Comparison of ENCODE assay signal across 34 cellular contexts in the genomic region with DNA sequence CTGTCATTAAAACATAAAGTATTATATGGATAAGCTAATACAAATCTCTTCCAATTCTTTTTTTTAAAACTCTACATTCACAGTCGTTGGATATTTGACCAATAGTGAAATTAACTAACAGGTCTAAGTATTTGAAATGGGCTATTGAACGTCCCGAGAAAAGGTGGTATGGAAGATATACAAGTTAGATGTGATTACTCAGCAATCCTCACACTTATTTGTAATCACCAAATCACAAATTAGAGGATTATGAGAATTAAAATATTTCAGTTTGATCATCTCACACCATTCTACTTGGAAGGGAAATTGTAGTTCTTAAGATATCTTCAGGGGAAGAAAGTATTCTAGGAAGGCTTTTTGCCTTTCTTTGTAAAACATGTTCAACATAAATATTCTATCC.
DNase-seq lines count a peak whose midpoint lies in the region; ATAC-seq, FAIRE-seq and TF ChIP-seq lines count a peak whose summit lies in the region.
"Had no signal": no experiment of that assay in that cellular context is flagged by ENCODE, and none has a peak within 500 bp of the region (broad histone marks: within the 10 kb centered on the region; RNA-seq: fewer than 3 reads in every experiment).

No MANE protein-coding gene starts in this region.

- H3K9me3 ChIP-seq in HepG2 (ENCODE audit: low read length): no peaks in the 10 kb centered on the region
- H3K9me3 ChIP-seq in right lobe of liver: no peaks in the 10 kb centered on the region
- no peaks in the 10 kb centered on the region for H3K9me3 ChIP-seq in A549
- no peaks in the 10 kb centered on the region for H3K9me3 ChIP-seq in IMR-90 (ENCODE audit: control insufficient read depth, insufficient read depth, low read length)
- H3K9me3 ChIP-seq in K562 (replicated peaks; ENCODE audit: control insufficient read depth, insufficient read depth, low read depth, low read length): no peaks in the 10 kb centered on the region
- H3K9me3 ChIP-seq: BE2C; BLaER1; BLaER1 treated with 17β-estradiol and CSF1 and Interleukin-3, amounts not matched to agents 10 nM and 100 nM; Caco-2 had no signal

- intact Hi-C loops in HepG2 (cut with micrococcal nuclease; ENCODE audit: unreplicated experiment) (no loop called here), right lobe of liver (cut with DNase I) (no loop called here), IMR-90 (cut with micrococcal nuclease) (loop anchor here (10.0 kb wide), 1 partner anchor 339 kb away; no protein-coding TSS in a partner anchor), K562 (cut with micrococcal nuclease) (no loop called here)

- H4K20me1 ChIP-seq in HepG2 (ENCODE audit: insufficient read depth, low read length) (no peaks in the 10 kb centered on the region), IMR-90 (ENCODE audit: insufficient read depth, low read length) (no peaks in the 10 kb centered on the region), K562 (replicated peaks; ENCODE audit: control insufficient read depth, insufficient read depth, low read length) (no peaks in the 10 kb centered on the region)
- H4K20me1 ChIP-seq: BLaER1; BLaER1 treated with 17β-estradiol and CSF1 and Interleukin-3, amounts not matched to agents 10 nM and 100 nM had no signal

- no peaks in the 10 kb centered on the region for H3K4me1 ChIP-seq in HepG2 (ENCODE audit: insufficient read depth, low read length)
- no peaks in the 10 kb centered on the region for H3K4me1 ChIP-seq in right lobe of liver
- no peaks in the 10 kb centered on the region for H3K4me1 ChIP-seq in A549
- no peaks in the 10 kb centered on the region for H3K4me1 ChIP-seq in IMR-90 (ENCODE audit: control insufficient read depth, insufficient read depth, low read length)
- no peaks in the 10 kb centered on the region for H3K4me1 ChIP-seq in K562 (replicated peaks in 1 of 2; ENCODE audit: control insufficient read depth in 2 of 2, insufficient read depth in 2 of 2, low read length in 2 of 2)
- H3K4me1 ChIP-seq: Caco-2 had no signal

- H2AK5ac ChIP-seq in IMR-90 (ENCODE audit: low read depth, low read length): no peak overlapping the region

- H2BK20ac ChIP-seq in IMR-90 (ENCODE audit: low read depth, low read length): no peak overlapping the region

- H3K27ac ChIP-seq in HepG2 (ENCODE audit: extremely low read length, insufficient read depth, low read length): no peak overlapping the region
- no peak overlapping the region for H3K27ac ChIP-seq in right lobe of liver
- H3K27ac ChIP-seq in A549: no peak overlapping the region
- H3K27ac ChIP-seq in IMR-90 (ENCODE audit: insufficient read depth, low read length): no peak overlapping the region
- H3K27ac ChIP-seq in K562 (ENCODE audit: extremely low read depth, low read depth, low read length): no peak overlapping the region
- H3K27ac ChIP-seq: 22Rv1; BLaER1; BLaER1 treated with 17β-estradiol and CSF1 and Interleukin-3, amounts not matched to agents 10 nM and 100 nM; C4-2B had no signal

- H3K79me1 ChIP-seq in IMR-90 (ENCODE audit: low read depth in 1 of 2, low read length in 2 of 2): no peaks in the 10 kb centered on the region

- no peaks in the 10 kb centered on the region for H3K9me1 ChIP-seq in IMR-90 (ENCODE audit: insufficient read depth, low read length)
- no peaks in the 10 kb centered on the region for H3K9me1 ChIP-seq in K562 (ENCODE audit: control insufficient read depth, insufficient read depth, low read length)

- no peak for DNase-seq in HepG2 (ENCODE audit: low spot score)
- DNase-seq in right lobe of liver: no peak
- DNase-seq in A549 (ENCODE audit: low read depth in 1 of 2, low spot score in 1 of 2): no peak
- DNase-seq in IMR-90: no peak
- DNase-seq in K562 (ENCODE audit: extremely low read depth in 1 of 4, low spot score in 3 of 4): no peak
- no peak for DNase-seq in effector CD4-positive, alpha-beta T cell
- DNase-seq: 8988T; ACHN; AML-193; BE2C; C1 segment of cervical spinal cord; Caco-2; Calu3; CD4-positive, alpha-beta memory T cell; CD4-positive, alpha-beta T cell; CD4-positive, CD25-positive, alpha-beta regulatory T cell; CD8-positive, alpha-beta memory T cell; CD8-positive, alpha-beta T cell; COR-L47; DMS 273 treated with DMSO at 0.1 percent for 48 hours; DMS153; DMS53; DMS79; DMS79 treated with DMSO at 0.1 percent for 48 hours; DND-41; EL had no signal

- CTCF ChIA-PET in HepG2 (lab: Yijun Ruan, JAX; ENCODE audit: low intra/inter-chr PET ratio, low total read pairs) (no interaction called here), A549 (lab: Yijun Ruan, JAX) (interaction anchor here (0.8 to 1.3 kb wide), 2 partner anchors 9 to 131 kb away, joined by 3 read pairs; no protein-coding TSS in a partner anchor), IMR-90 (lab: Yijun Ruan, JAX) (no interaction called here), K562 (lab: Yijun Ruan, JAX; ENCODE audit: low intra/inter-chr PET ratio) (no interaction called here)

- TF ChIP-seq RAD21 in HepG2 (CRISPR knock-in tag; IDR thresholded peaks at IDR 0.05): no peak
- TF ChIP-seq RAD21 in A549 (conservative IDR thresholded peaks at IDR 0.05 in 1 of 2, IDR thresholded peaks at IDR 0.05 in 1 of 2): no peak
- TF ChIP-seq RAD21 in IMR-90 (IDR thresholded peaks at IDR 0.05; ENCODE audit: low read length): no peak
- TF ChIP-seq RAD21 in K562 (CRISPR knock-in tag; conservative IDR thresholded peaks at IDR 0.05 in 1 of 2, IDR thresholded peaks at IDR 0.05 in 1 of 2): no peak

- in situ Hi-C loops in HepG2 (cut with HindIII; ENCODE audit: extremely low pct_ligation_motif_present, low pct_unique_long_range_greater_than_20kb): loop anchor here (25.0 kb wide), 1 partner anchor 596 kb away; no protein-coding TSS in a partner anchor
- in situ Hi-C loops in IMR-90 (cut with MboI; ENCODE audit: low sequenced_read_pairs): loop anchor here (25.0 kb wide), 1 partner anchor 846 kb away; no protein-coding TSS in a partner anchor
- in situ Hi-C loops in K562 (cut with MboI): loop anchor here (25.0 kb wide), 1 partner anchor 471 kb away; no protein-coding TSS in a partner anchor

- H3K9ac ChIP-seq in HepG2 (ENCODE audit: insufficient read depth, low read depth, low read length) (no peak overlapping the region), IMR-90 (ENCODE audit: low read depth, low read length) (no peak overlapping the region), K562 (ENCODE audit: insufficient read depth in 1 of 2, low read depth in 2 of 2, low read length in 2 of 2) (no peak overlapping the region)
- H3K9ac ChIP-seq: BLaER1; BLaER1 treated with 17β-estradiol and CSF1 and Interleukin-3, amounts not matched to agents 10 nM and 100 nM had no signal

- H3K27me3 ChIP-seq in HepG2 (ENCODE audit: control insufficient read depth in 1 of 2, insufficient read depth in 2 of 2, low read length in 2 of 2): no peaks in the 10 kb centered on the region
- H3K27me3 ChIP-seq in right lobe of liver: no peaks in the 10 kb centered on the region
- H3K27me3 ChIP-seq in IMR-90 (ENCODE audit: control insufficient read depth, insufficient read depth, low read length): peaks cover 15% of the 10 kb centered on the region
- H3K27me3 ChIP-seq in K562 (ENCODE audit: control insufficient read depth in 2 of 2, insufficient read depth in 2 of 2, low read length in 2 of 2): no peaks in the 10 kb centered on the region
- H3K27me3 ChIP-seq: BE2C, BLaER1 had no signal

- H2BK15ac ChIP-seq in IMR-90 (ENCODE audit: low read depth, low read length): no peak overlapping the region

- no peak overlapping the region for H3K4ac ChIP-seq in IMR-90 (ENCODE audit: low read depth, low read length)

- H4K91ac ChIP-seq in IMR-90 (ENCODE audit: insufficient read depth, low read depth, low read length): no peak overlapping the region

- no peak overlapping the region for H2BK120ac ChIP-seq in IMR-90 (ENCODE audit: low read depth, low read length)

- no peak overlapping the region for H3K18ac ChIP-seq in IMR-90 (ENCODE audit: low read depth, low read length)

- H4K5ac ChIP-seq in IMR-90 (ENCODE audit: low read depth, low read length): no peak overlapping the region

- no peak overlapping the region for H3K56ac ChIP-seq in IMR-90 (ENCODE audit: extremely low read depth, insufficient read depth, low read length)

- H3K36me3 ChIP-seq in HepG2 (replicated peaks in 1 of 2; ENCODE audit: control insufficient read depth in 1 of 2, insufficient read depth in 2 of 2, low read length in 2 of 2): no peaks in the 10 kb centered on the region
- H3K36me3 ChIP-seq in right lobe of liver: no peaks in the 10 kb centered on the region
- H3K36me3 ChIP-seq in IMR-90 (ENCODE audit: control insufficient read depth, insufficient read depth, low read length): no peaks in the 10 kb centered on the region
- H3K36me3 ChIP-seq in K562 (ENCODE audit: control insufficient read depth, insufficient read depth, low read length): no peaks in the 10 kb centered on the region
- H3K36me3 ChIP-seq: BLaER1; BLaER1 treated with 17β-estradiol and CSF1 and Interleukin-3, amounts not matched to agents 10 nM and 100 nM had no signal

- TF ChIP-seq CTCF in HepG2 (CRISPR knock-in tag; IDR thresholded peaks at IDR 0.05) (no peak), right lobe of liver (IDR thresholded peaks at IDR 0.05) (no peak), A549 (IDR thresholded peaks at IDR 0.05) (no peak), IMR-90 (conservative IDR thresholded peaks at IDR 0.05; ENCODE audit: low read depth, low read length) (no peak), K562 (IDR thresholded peaks at IDR 0.05 in 2 of 3, conservative IDR thresholded peaks at IDR 0.05 in 1 of 3; ENCODE audit: insufficient read depth in 2 of 3, low read depth in 1 of 3, low read length in 3 of 3) (no peak)

- no peak for TF ChIP-seq EP300 in HepG2 (IDR thresholded peaks at IDR 0.05; ENCODE audit: low read depth in 2 of 2, low read length in 2 of 2)
- no peak for TF ChIP-seq EP300 in HepG2 (CRISPR knock-in tag; IDR thresholded peaks at IDR 0.05; ENCODE audit: borderline replicate concordance)
- no peak for TF ChIP-seq EP300 in A549 (IDR thresholded peaks at IDR 0.05)
- no peak for TF ChIP-seq EP300 in K562 (IDR thresholded peaks at IDR 0.05; ENCODE audit: low read length)

- H3K79me2 ChIP-seq in HepG2 (ENCODE audit: insufficient read depth, low read length): no peaks in the 10 kb centered on the region
- H3K79me2 ChIP-seq in K562 (ENCODE audit: control insufficient read depth, insufficient read depth, low read length): no peaks in the 10 kb centered on the region

- ATAC-seq in HepG2: no peak
- ATAC-seq in right lobe of liver: no peak
- ATAC-seq in A549: no peak
- ATAC-seq in IMR-90 (ENCODE audit: low read depth): no peak
- ATAC-seq in K562: no peak
- no peak for ATAC-seq in HG02759 (IDR thresholded peaks at IDR 0.05; ENCODE audit: unreplicated experiment)
- no peak for ATAC-seq in HG02798 (IDR thresholded peaks at IDR 0.05; ENCODE audit: poor library complexity, unreplicated experiment)
- ATAC-seq: CD8-positive, alpha-beta T cell had no signal

- H4K8ac ChIP-seq in IMR-90 (ENCODE audit: low read depth in 2 of 2, low read length in 2 of 2): no peak overlapping the region

- H3K4me3 ChIP-seq in HepG2 (replicated peaks in 1 of 3; ENCODE audit: insufficient read depth in 1 of 3, low read depth in 2 of 3, low read length in 3 of 3): no peak overlapping the region
- H3K4me3 ChIP-seq in right lobe of liver: no peak overlapping the region
- H3K4me3 ChIP-seq in A549: no peak overlapping the region
- no peak overlapping the region for H3K4me3 ChIP-seq in IMR-90 (ENCODE audit: insufficient read depth, low read depth, low read length)
- no peak overlapping the region for H3K4me3 ChIP-seq in K562
- H3K4me3 ChIP-seq: BLaER1; BLaER1 treated with 17β-estradiol and CSF1 and Interleukin-3, amounts not matched to agents 10 nM and 100 nM had no signal

- no peak overlapping the region for H3K23ac ChIP-seq in IMR-90 (ENCODE audit: low read depth, low read length)

- no peak overlapping the region for H2BK5ac ChIP-seq in IMR-90 (ENCODE audit: low read depth, low read length, poor library complexity, severe bottlenecking)

- dilution Hi-C loops in IMR-90 (cut with HindIII; ENCODE audit: low sequenced_read_pairs, unreplicated experiment): no loop called here

- H2AK9ac ChIP-seq in IMR-90 (replicated peaks; ENCODE audit: low read depth, low read length, poor library complexity): no peak overlapping the region

- POLR2A ChIA-PET in HepG2 (lab: Yijun Ruan, JAX): no interaction called here
- POLR2A ChIA-PET in A549 (lab: Yijun Ruan, JAX): no interaction called here
- POLR2A ChIA-PET in IMR-90 (lab: Charles Lee; ENCODE audit: unreplicated experiment): no interaction called here
- POLR2A ChIA-PET in K562 (lab: Yijun Ruan, JAX): no interaction called here

- H3K4me2 ChIP-seq in HepG2 (ENCODE audit: low read depth, low read length) (no peak overlapping the region), A549 (no peak overlapping the region), IMR-90 (ENCODE audit: low read depth, low read length) (no peak overlapping the region), K562 (ENCODE audit: insufficient read depth, low read length) (no peak overlapping the region)
- H3K4me2 ChIP-seq: BLaER1; BLaER1 treated with 17β-estradiol and CSF1 and Interleukin-3, amounts not matched to agents 10 nM and 100 nM had no signal

- 71% methylated on average over 3 of the region's 3 CpGs for WGBS in HepG2 (ENCODE audit: low lambda C conversion rate)
- 63% methylated on average over 3 of the region's 3 CpGs for WGBS in right lobe of liver (ENCODE audit: insufficient coverage, low coverage, low lambda C conversion rate, missing lambda C conversion rate)
- WGBS in A549 (ENCODE audit: missing lambda C conversion rate): 61% methylated on average over 3 of the region's 3 CpGs
- no CpG with 5 or more reads among the region's 3 CpGs for WGBS in IMR-90 (ENCODE audit: extremely low coverage in 2 of 2, insufficient read length in 1 of 2), 2 experiments
- 7% methylated on average over 3 of the region's 3 CpGs for WGBS in K562 (ENCODE audit: insufficient coverage, low coverage, missing lambda C conversion rate)

- H3K14ac ChIP-seq in IMR-90 (replicated peaks; ENCODE audit: low read depth, low read length): no peak overlapping the region

- TF ChIP-seq POLR2A in HepG2 (IDR thresholded peaks at IDR 0.05; ENCODE audit: insufficient read depth in 1 of 2, low read depth in 2 of 2, low read length in 2 of 2): no peak
- TF ChIP-seq POLR2A in right lobe of liver (IDR thresholded peaks at IDR 0.05): no peak
- no peak for TF ChIP-seq POLR2A in A549 (IDR thresholded peaks at IDR 0.05; ENCODE audit: low read length)
- no peak for TF ChIP-seq POLR2A in IMR-90 (IDR thresholded peaks at IDR 0.05; ENCODE audit: low read depth, low read length)
- no peak for TF ChIP-seq POLR2A in K562 (conservative IDR thresholded peaks at IDR 0.05)

- no peak overlapping the region for H2AFZ ChIP-seq in HepG2 (ENCODE audit: low read length)
- no peak overlapping the region for H2AFZ ChIP-seq in IMR-90 (replicated peaks; ENCODE audit: low read length, poor library complexity)
- no peak overlapping the region for H2AFZ ChIP-seq in K562 (ENCODE audit: low read depth, low read length)

- FAIRE-seq in HepG2 (lab: Jason Lieb, UNC) (no peak), A549 (lab: Jason Lieb, UNC) (no peak), K562 (lab: Jason Lieb, UNC) (no peak)
- FAIRE-seq: A204.1, D721Med had no signal

- BruUV-seq in HepG2 (replicated peaks; lab: Mats Ljungman, UMichigan) (no TSS peak), IMR-90 (replicated peaks; lab: Mats Ljungman, UMichigan) (no TSS peak), K562 (replicated peaks; lab: Mats Ljungman, UMichigan) (no TSS peak)

Comparison
In these comparisons a context has a peak if more than half of its experiments do, and no peak if none do; other contexts are left out.
1. Of the 241 proteins assayed by ChIP-seq in both HepG2 and K562: peak only in HepG2: MAFF and MAFK; only in K562: none; in both: none; in neither: 239.